In the genomic region with DNA sequence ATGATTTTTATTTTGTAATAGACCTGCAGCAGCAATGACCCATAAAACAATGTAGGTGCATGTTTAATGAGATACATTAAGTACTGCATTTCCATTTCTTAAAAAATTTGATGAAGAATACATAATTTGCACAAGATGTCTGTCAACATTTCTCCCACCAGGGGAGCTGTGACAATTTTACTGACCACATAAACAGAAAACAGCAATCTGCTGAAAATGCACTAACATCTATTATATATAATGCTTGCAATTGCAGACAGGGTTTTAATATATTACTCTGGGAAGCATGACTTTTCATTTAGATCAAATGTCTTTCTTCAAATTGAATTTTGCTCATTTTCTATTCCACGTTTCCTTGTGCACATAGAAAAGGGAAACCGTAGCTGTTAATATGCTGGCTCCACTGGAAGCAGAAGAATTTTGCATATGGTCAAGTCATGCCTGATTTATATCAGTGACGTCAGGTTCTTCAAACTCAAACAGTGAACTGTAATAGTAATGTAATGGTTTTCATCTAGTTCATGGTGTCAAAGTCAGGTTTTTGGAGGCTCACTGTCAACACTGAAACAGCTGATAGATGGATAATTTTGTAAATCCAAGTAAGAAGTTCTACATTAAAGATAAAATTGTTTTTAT, we compare ENCODE assay signal across 17 cellular contexts.
A peak's percentile ranks its signal among the peaks of the same experiment; 100 is the strongest.
DNase-seq lines count a peak whose midpoint lies in the region; ATAC-seq and TF ChIP-seq lines count a peak whose summit lies in the region.
"Had no signal": no experiment of that assay in that cellular context is flagged by ENCODE, and none has a peak within 500 bp of the region (broad histone marks: within the 10 kb centered on the region; RNA-seq: fewer than 3 reads in every experiment).

No MANE protein-coding gene starts in this region.

- CTCF ChIA-PET in Calu3 (lab: Charles Lee): interaction anchor here (1.1 kb wide), 2 partner anchors 10 to 14 kb away, joined by 3 read pairs; no protein-coding TSS in a partner anchor

- no peaks in the 10 kb centered on the region for H3K4me1 Mint-ChIP-seq in Calu3 (ENCODE audit: low read depth, unreplicated experiment)
- H3K4me1 Mint-ChIP-seq in chondrocyte (ENCODE audit: low read depth): peaks cover 27% of the 10 kb centered on the region
- no peaks in the 10 kb centered on the region for H3K4me1 Mint-ChIP-seq in neural crest cell
- H3K4me1 Mint-ChIP-seq: central memory CD8-positive, alpha-beta T cell had no signal

- H3K4me3 ChIP-seq in LNCaP clone FGC (ENCODE audit: low read depth, low read length): no peak overlapping the region
- H3K4me3 ChIP-seq: left lung, ovary, SK-N-MC had no signal

- no TSS peak for BruUV-seq in Calu3 (replicated peaks; lab: Mats Ljungman, UMichigan)

- H3K36me3 Mint-ChIP-seq in Calu3 (ENCODE audit: insufficient read depth, unreplicated experiment) (no peaks in the 10 kb centered on the region), chondrocyte (ENCODE audit: low read depth) (no peaks in the 10 kb centered on the region), neural crest cell (ENCODE audit: low read depth) (no peaks in the 10 kb centered on the region)

- intact Hi-C loops in Calu3 (cut with micrococcal nuclease; ENCODE audit: unreplicated experiment): no loop called here

- no peak overlapping the region for H3K27ac Mint-ChIP-seq in Calu3 (ENCODE audit: unreplicated experiment)
- H3K27ac Mint-ChIP-seq in chondrocyte (ENCODE audit: unreplicated experiment): no peak overlapping the region
- no peak overlapping the region for H3K27ac Mint-ChIP-seq in neural crest cell (ENCODE audit: unreplicated experiment)
- H3K27ac Mint-ChIP-seq: activated T-helper 1 cell treated with anti-CD3 and anti-CD28 coated beads, Interleukin-12 subunit alpha, Interleukin-12 subunit beta, Interleukin-2, Interleukin-4 antibody, amounts not matched to agents 30 ng/mL and 10 ng/mL and 1 ng/mL, durations not matched to agents 14 hours and 24 hours and 36 hours; stimulated activated naive CD8-positive, alpha-beta T cell treated with anti-CD3 and anti-CD28 coated beads, Interleukin-15, Interleukin-2, amounts not matched to agents 100 ng/mL and 50 ng/mL, for 24 hours had no signal

- no peaks in the 10 kb centered on the region for H3K9me3 Mint-ChIP-seq in Calu3 (ENCODE audit: low read depth, unreplicated experiment)
- no peaks in the 10 kb centered on the region for H3K9me3 Mint-ChIP-seq in chondrocyte (ENCODE audit: low read depth)
- no peaks in the 10 kb centered on the region for H3K9me3 Mint-ChIP-seq in neural crest cell
- H3K9me3 Mint-ChIP-seq: activated T-helper 1 cell treated with anti-CD3 and anti-CD28 coated beads, Interleukin-12 subunit alpha, Interleukin-12 subunit beta, Interleukin-2, Interleukin-4 antibody, amounts not matched to agents 30 ng/mL and 10 ng/mL and 1 ng/mL, durations not matched to agents 14 hours and 24 hours and 36 hours; central memory CD8-positive, alpha-beta T cell; stimulated activated naive CD8-positive, alpha-beta T cell treated with anti-CD3 and anti-CD28 coated beads, Interleukin-15, Interleukin-2, amounts not matched to agents 100 ng/mL and 50 ng/mL, for 24 hours had no signal

- DNase-seq in Calu3: no peak
- no peak for DNase-seq in LNCaP clone FGC (ENCODE audit: low read depth)
- DNase-seq in chondrocyte (ENCODE audit: low spot score): no peak
- DNase-seq in neural crest cell (ENCODE audit: low read depth, low spot score): no peak
- DNase-seq in NCI-H510A treated with DMSO at 0.1 percent for 48 hours (lab: John Stamatoyannopoulos, UW): no peak
- DNase-seq in NCI-H82 (lab: John Stamatoyannopoulos, UW): no peak
- DNase-seq in T-helper 2 cell: no peak
- DNase-seq: activated CD4-positive, alpha-beta T cell treated with anti-CD3 and anti-CD28 coated beads for 1 hour; left lung; NCI-H1092 treated with DMSO at 0.1 percent for 48 hours; ovary; stimulated activated CD4-positive, alpha-beta T cell treated with anti-CD3 and anti-CD28 coated beads, Interleukin-2, amount 100 ng/mL, for 24 hours had no signal

- TF ChIP-seq CTCF in Calu3 (IDR thresholded peaks at IDR 0.05; ENCODE audit: unreplicated experiment): peak; percentile 58
- 0 out of 2 replicates have a peak, but pooled peaks have one; percentile 8 for TF ChIP-seq CTCF in LNCaP clone FGC (IDR thresholded peaks at IDR 0.05; ENCODE audit: control insufficient read depth, extremely low read depth, insufficient read depth)
- TF ChIP-seq CTCF in chondrocyte (IDR thresholded peaks at IDR 0.05): peak; percentile 78
- TF ChIP-seq CTCF in neural crest cell (conservative IDR thresholded peaks at IDR 0.05): peak; percentile 63

- peaks cover 34% of the 10 kb centered on the region for H3K27me3 Mint-ChIP-seq in Calu3 (ENCODE audit: unreplicated experiment)
- peaks cover 14% of the 10 kb centered on the region for H3K27me3 Mint-ChIP-seq in chondrocyte (ENCODE audit: low read depth)
- peaks cover 16% of the 10 kb centered on the region for H3K27me3 Mint-ChIP-seq in neural crest cell (ENCODE audit: low read depth)
- H3K27me3 Mint-ChIP-seq: central memory CD8-positive, alpha-beta T cell had no signal

- no peak for ATAC-seq in HG03097 (IDR thresholded peaks at IDR 0.05; ENCODE audit: low FRiP score, unreplicated experiment)
- ATAC-seq: left lung had no signal

- H3K4me3 Mint-ChIP-seq in Calu3 (ENCODE audit: low read depth, unreplicated experiment) (no peak overlapping the region), chondrocyte (ENCODE audit: unreplicated experiment) (no peak overlapping the region), neural crest cell (no peak overlapping the region)
- H3K4me3 Mint-ChIP-seq: activated T-helper 1 cell treated with anti-CD3 and anti-CD28 coated beads, Interleukin-12 subunit alpha, Interleukin-12 subunit beta, Interleukin-2, Interleukin-4 antibody, amounts not matched to agents 30 ng/mL and 10 ng/mL and 1 ng/mL, durations not matched to agents 14 hours and 24 hours and 36 hours; central memory CD8-positive, alpha-beta T cell; stimulated activated naive CD8-positive, alpha-beta T cell treated with anti-CD3 and anti-CD28 coated beads, Interleukin-15, Interleukin-2, amounts not matched to agents 100 ng/mL and 50 ng/mL, for 24 hours had no signal

Comparison
In these comparisons a context has a peak if more than half of its experiments do, and no peak if none do; other contexts are left out.
1. CTCF ChIP-seq: peak in every context shown above with its lines; median percentile 78 in chondrocyte; 63 in neural crest cell; 58 in Calu3; 8 in LNCaP clone FGC.